17 cellular contexts compared by ENCODE assay signal in genomic region chr15:72778796-72779195, GRCh38.
"Had no signal": no experiment of that assay in that cellular context is flagged by ENCODE, and none has a peak within 500 bp of the region (broad histone marks: within the 10 kb centered on the region; RNA-seq: fewer than 3 reads in every experiment).

No MANE protein-coding gene starts in this region.

- H3K27me3 Mint-ChIP-seq: activated B cell treated with CpG ODN at 0.5 μM for 24 hours; activated naive CD8-positive, alpha-beta T cell treated with anti-CD3 and anti-CD28 coated beads, Interleukin-2, amount 10 ng/mL, durations not matched to agents 7 days and 5 days; dendritic cell treated with granulocyte-macrophage colony-stimulating factor and Interleukin-4, amounts not matched to agents 40 ng/mL and 50 ng/mL, for 4 days had no signal

- H3K9me3 Mint-ChIP-seq: activated B cell treated with CpG ODN at 0.5 μM for 24 hours; activated naive CD8-positive, alpha-beta T cell treated with anti-CD3 and anti-CD28 coated beads, Interleukin-2, amount 10 ng/mL, durations not matched to agents 7 days and 5 days; activated T-helper 1 cell treated with anti-CD3 and anti-CD28 coated beads, Interleukin-12 subunit alpha, Interleukin-12 subunit beta, Interleukin-2, Interleukin-4 antibody, amounts not matched to agents 30 ng/mL and 10 ng/mL and 1 ng/mL, durations not matched to agents 14 hours and 24 hours and 36 hours; dendritic cell treated with granulocyte-macrophage colony-stimulating factor and Interleukin-4, amounts not matched to agents 40 ng/mL and 50 ng/mL, for 4 days; stimulated activated effector memory CD8-positive, alpha-beta T cell treated with anti-CD3 and anti-CD28 coated beads, Interleukin-12 subunit alpha, Interleukin-12 subunit beta, amount 100 ng/mL, for 72 hours; T-helper 1 cell treated with Interleukin-12 subunit alpha and Interleukin-12 subunit beta and Interleukin-4 antibody, amounts not matched to agents 30 μg/mL and 1 μg/mL, for 36 hours had no signal

- ATAC-seq: heart left ventricle; left cardiac atrium; lower lobe of right lung; stimulated activated effector memory CD8-positive, alpha-beta T cell treated with anti-CD3 and anti-CD28 coated beads, Interleukin-12 subunit alpha, Interleukin-12 subunit beta, amount 100 ng/mL, for 72 hours had no signal

- H3K27me3 ChIP-seq: heart left ventricle, ovary had no signal

- FAIRE-seq: bronchial epithelial cell, frontal cortex had no signal

- H3K27ac ChIP-seq: epithelial cell of prostate, heart left ventricle, lower lobe of right lung, ovary had no signal

- H3K9me3 ChIP-seq: heart left ventricle, lower lobe of right lung, ovary had no signal

- DNase-seq: activated B cell treated with CpG ODN at 0.5 μM for 24 hours; activated CD4-positive, alpha-beta T cell treated with anti-CD3 and anti-CD28 coated beads for 48 hours; activated naive CD8-positive, alpha-beta T cell treated with anti-CD3 and anti-CD28 coated beads, Interleukin-2, amount 10 ng/mL, durations not matched to agents 7 days and 5 days; aorta; effector memory CD4-positive, alpha-beta T cell; heart left ventricle; left cardiac atrium; lower lobe of right lung; midbrain; ovary had no signal

- H3K4me3 ChIP-seq: heart left ventricle, lower lobe of right lung, ovary had no signal

- H3K4me3 Mint-ChIP-seq: activated B cell treated with CpG ODN at 0.5 μM for 24 hours; activated naive CD8-positive, alpha-beta T cell treated with anti-CD3 and anti-CD28 coated beads, Interleukin-2, amount 10 ng/mL, durations not matched to agents 7 days and 5 days; activated T-helper 1 cell treated with anti-CD3 and anti-CD28 coated beads, Interleukin-12 subunit alpha, Interleukin-12 subunit beta, Interleukin-2, Interleukin-4 antibody, amounts not matched to agents 30 ng/mL and 10 ng/mL and 1 ng/mL, durations not matched to agents 14 hours and 24 hours and 36 hours; dendritic cell treated with granulocyte-macrophage colony-stimulating factor and Interleukin-4, amounts not matched to agents 40 ng/mL and 50 ng/mL, for 4 days; stimulated activated effector memory CD8-positive, alpha-beta T cell treated with anti-CD3 and anti-CD28 coated beads, Interleukin-12 subunit alpha, Interleukin-12 subunit beta, amount 100 ng/mL, for 72 hours; T-helper 1 cell treated with Interleukin-12 subunit alpha and Interleukin-12 subunit beta and Interleukin-4 antibody, amounts not matched to agents 30 μg/mL and 1 μg/mL, for 36 hours had no signal

- H3K27ac Mint-ChIP-seq: activated B cell treated with CpG ODN at 0.5 μM for 24 hours; activated naive CD8-positive, alpha-beta T cell treated with anti-CD3 and anti-CD28 coated beads, Interleukin-2, amount 10 ng/mL, durations not matched to agents 7 days and 5 days; activated T-helper 1 cell treated with anti-CD3 and anti-CD28 coated beads, Interleukin-12 subunit alpha, Interleukin-12 subunit beta, Interleukin-2, Interleukin-4 antibody, amounts not matched to agents 30 ng/mL and 10 ng/mL and 1 ng/mL, durations not matched to agents 14 hours and 24 hours and 36 hours; stimulated activated effector memory CD8-positive, alpha-beta T cell treated with anti-CD3 and anti-CD28 coated beads, Interleukin-12 subunit alpha, Interleukin-12 subunit beta, amount 100 ng/mL, for 72 hours; T-helper 1 cell treated with Interleukin-12 subunit alpha and Interleukin-12 subunit beta and Interleukin-4 antibody, amounts not matched to agents 30 μg/mL and 1 μg/mL, for 36 hours had no signal

- H3K36me3 ChIP-seq: ovary had no signal
